In genomic region chr4:55857586-55857985, GRCh38 we compare ENCODE assay signal across 36 cellular contexts. TPM values are rescaled to one million over a fixed set of nuclear protein-coding genes. Genes with fewer than 3 reads are reported as not detected.
"Had no signal": no experiment of that assay in that cellular context is flagged by ENCODE, and none has a peak within 500 bp of the region (broad histone marks: within the 10 kb centered on the region; RNA-seq: fewer than 3 reads in every experiment).

No MANE protein-coding gene starts in this region.

- DNase-seq: immature natural killer cell; kidney; left colon; lower lobe of right lung; mammary epithelial cell; mesenchymal stem cell; mucosa of descending colon; naive thymus-derived CD4-positive, alpha-beta T cell; ovary; right lobe of liver; stimulated activated CD4-positive, alpha-beta T cell treated with anti-CD3 and anti-CD28 coated beads, Interleukin-1b, Interleukin-23, amount 100 ng/mL, for 48 hours; stimulated activated CD4-positive, alpha-beta T cell treated with anti-CD3 and anti-CD28 coated beads, Interleukin-2, amount 100 ng/mL, for 48 hours; stimulated activated CD4-positive, alpha-beta T cell treated with anti-CD3 and anti-CD28 coated beads, Interleukin-4, amount 100 ng/mL, for 4 hours; stimulated activated CD8-positive, alpha-beta memory T cell treated with anti-CD3 and anti-CD28 coated beads, Interleukin-4, amount 100 ng/mL, for 48 hours; stimulated activated naive CD4-positive, alpha-beta T cell treated with Interleukin-2 at 50 U/mL for 16 hours; stimulated activated naive CD8-positive, alpha-beta T cell treated with anti-CD3 and anti-CD28 coated beads, Interleukin-15, amount 100 ng/mL, for 72 hours; substantia nigra; uterus had no signal

- H3K9me3 ChIP-seq: lower lobe of right lung, mucosa of descending colon, ovary, right atrium auricular region, right lobe of liver, uterus had no signal

- H3K4me2 ChIP-seq: smooth muscle cell had no signal

- H3K27me3 ChIP-seq: left lung, ovary, right atrium auricular region, right lobe of liver, tibial nerve, uterus had no signal

- H3K4me3 ChIP-seq: left lung, lower lobe of right lung, mucosa of descending colon, ovary, right atrium auricular region, right lobe of liver, smooth muscle cell, tibial nerve, uterus had no signal

- H3K4me1 ChIP-seq: right lobe of liver had no signal

- H3K4me3 Mint-ChIP-seq: immature natural killer cell; mesothelial cell of epicardium; naive thymus-derived CD4-positive, alpha-beta T cell; natural killer cell treated with Interleukin-12 subunit alpha and Interleukin-12 subunit beta and Interleukin-15 and Interleukin-18, amount 100 ng/mL, for 72 hours; stimulated activated memory B cell treated with anti-CD40 and anti-IgM and Interleukin-4, amounts not matched to agents 10 μg/mL and 1 μg/mL and 100 μg/mL, for 72 hours; stimulated activated naive CD8-positive, alpha-beta T cell treated with anti-CD3 and anti-CD28 coated beads, Interleukin-15, amount 100 ng/mL, for 72 hours; type B pancreatic cell had no signal

- H3K4me1 Mint-ChIP-seq: mesothelial cell of epicardium; stimulated activated memory B cell treated with anti-CD40 and anti-IgM and Interleukin-4, amounts not matched to agents 10 μg/mL and 1 μg/mL and 100 μg/mL, for 72 hours had no signal

- H3K27me3 Mint-ChIP-seq: naive thymus-derived CD4-positive, alpha-beta T cell; natural killer cell treated with Interleukin-12 subunit alpha and Interleukin-12 subunit beta and Interleukin-15 and Interleukin-18, amount 100 ng/mL, for 72 hours; stimulated activated memory B cell treated with anti-CD40 and anti-IgM and Interleukin-4, amounts not matched to agents 10 μg/mL and 1 μg/mL and 100 μg/mL, for 72 hours; stimulated activated naive CD8-positive, alpha-beta T cell treated with anti-CD3 and anti-CD28 coated beads, Interleukin-15, amount 100 ng/mL, for 72 hours had no signal

- H3K27ac ChIP-seq: left lung, lower lobe of right lung, ovary, right atrium auricular region, right lobe of liver, tibial nerve, uterus had no signal

- ATAC-seq: left colon; left lung; lower lobe of right lung; mucosa of descending colon; naive thymus-derived CD4-positive, alpha-beta T cell; natural killer cell treated with Interleukin-12 subunit alpha and Interleukin-12 subunit beta and Interleukin-15 and Interleukin-18, amount 100 ng/mL, for 72 hours; right lobe of liver; stimulated activated memory B cell treated with anti-CD40 and anti-IgM and Interleukin-4, amounts not matched to agents 10 μg/mL and 1 μg/mL and 100 μg/mL, for 72 hours; stimulated activated naive CD8-positive, alpha-beta T cell treated with anti-CD3 and anti-CD28 coated beads, Interleukin-15, amount 100 ng/mL, for 72 hours had no signal

- H3K36me3 ChIP-seq: ovary, uterus had no signal

- H3K27ac Mint-ChIP-seq: immature natural killer cell; mesothelial cell of epicardium; natural killer cell treated with Interleukin-12 subunit alpha and Interleukin-12 subunit beta and Interleukin-15 and Interleukin-18, amount 100 ng/mL, for 72 hours; progenitor cell of endocrine pancreas; stimulated activated memory B cell treated with anti-CD40 and anti-IgM and Interleukin-4, amounts not matched to agents 10 μg/mL and 1 μg/mL and 100 μg/mL, for 72 hours; stimulated activated naive CD8-positive, alpha-beta T cell treated with anti-CD3 and anti-CD28 coated beads, Interleukin-15, amount 100 ng/mL, for 72 hours; type B pancreatic cell had no signal

- H3K9me3 Mint-ChIP-seq: mesothelial cell of epicardium; natural killer cell treated with Interleukin-12 subunit alpha and Interleukin-12 subunit beta and Interleukin-15 and Interleukin-18, amount 100 ng/mL, for 72 hours; stimulated activated memory B cell treated with anti-CD40 and anti-IgM and Interleukin-4, amounts not matched to agents 10 μg/mL and 1 μg/mL and 100 μg/mL, for 72 hours; stimulated activated naive CD8-positive, alpha-beta T cell treated with anti-CD3 and anti-CD28 coated beads, Interleukin-15, amount 100 ng/mL, for 72 hours; type B pancreatic cell had no signal

RNA-seq across cellular contexts. Expression of gene EXOC1L, which starts 38.0 kb away (rescaled TPM):
- total RNA-seq: kidney; left colon; left lung; liver; lower lobe of right lung; mammary epithelial cell; mesothelial cell of epicardium; mucosa of descending colon; myocyte; naive thymus-derived CD4-positive, alpha-beta T cell; natural killer cell treated with Interleukin-12 subunit alpha and Interleukin-12 subunit beta and Interleukin-15 and Interleukin-18, amount 100 ng/mL, for 72 hours; omental fat pad; ovary; progenitor cell of endocrine pancreas; pulmonary artery endothelial cell; renal cortical epithelial cell; right atrium auricular region; right lobe of liver; smooth muscle cell; temporal lobe; tibial nerve; ureter; uterus had no signal
- polyA plus RNA-seq: liver; mammary epithelial cell; naive thymus-derived CD4-positive, alpha-beta T cell; neural cell; ovary; smooth muscle cell; thymus had no signal
